8 cellular contexts compared by ENCODE assay signal in the genomic region with DNA sequence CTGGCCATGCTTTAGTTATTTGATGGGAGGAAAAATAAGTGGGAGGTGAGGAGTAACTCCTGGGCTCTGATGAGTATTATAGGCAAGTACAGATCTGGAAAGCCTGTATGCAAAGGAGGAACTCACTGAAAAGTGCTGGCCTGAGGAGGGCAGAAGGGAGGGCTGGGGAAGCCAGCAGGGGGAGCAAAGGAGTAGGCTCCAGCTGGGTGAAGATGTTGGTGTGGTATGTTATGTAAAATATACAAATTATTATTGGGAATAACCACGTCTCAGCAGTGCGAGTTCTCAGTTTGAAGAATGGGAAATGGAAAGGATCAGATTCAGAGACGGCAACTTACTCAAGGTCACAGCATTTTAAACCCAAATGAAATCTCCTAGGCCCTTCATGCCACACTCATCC. TPM values are rescaled to one million over a fixed set of nuclear protein-coding genes. Genes with fewer than 3 reads are reported as not detected.
DNase-seq lines count a peak whose midpoint lies in the region; TF ChIP-seq lines count a peak whose summit lies in the region.
"Not testable (repeated sequence)": the region's sequence is repeated elsewhere in the genome, so short reads cannot be mapped to it uniquely, and the experiment has no call there.

No MANE protein-coding gene starts in this region.

- not testable (repeated sequence) for H3K4me2 ChIP-seq in trophoblast cell (ENCODE audit: low read length)

- H3K9me3 Mint-ChIP-seq in immature natural killer cell: not testable (repeated sequence)

- H3K27ac ChIP-seq in HEK293 (ENCODE audit: extremely low read depth, low read depth, low read length); dorsolateral prefrontal cortex; trophoblast cell (ENCODE audit: low read depth, low read length): not testable (repeated sequence)

- H4K91ac ChIP-seq in trophoblast cell (ENCODE audit: low read depth, low read length): not testable (repeated sequence)

- H4K12ac ChIP-seq in trophoblast cell (ENCODE audit: low read depth, low read length): not testable (repeated sequence)

- H3K4ac ChIP-seq in trophoblast cell (ENCODE audit: low read depth, low read length): not testable (repeated sequence)

- H3K36me3 Mint-ChIP-seq in immature natural killer cell: not testable (repeated sequence)

- not testable (repeated sequence) for H2AFZ ChIP-seq in trophoblast cell (ENCODE audit: insufficient read depth, low read length, poor library complexity)

- POLR2A ChIA-PET in BJ (lab: Charles Lee); HEK293 (lab: Yijun Ruan, JAX): not testable (repeated sequence)

- H3K27ac Mint-ChIP-seq in immature natural killer cell: peak overlapping the region in 2 of 6 donors; percentile 9 to 80

- H3K79me2 ChIP-seq in trophoblast cell (ENCODE audit: control insufficient read depth, insufficient read depth, low read length, poor library complexity): not testable (repeated sequence)

- intact Hi-C loops in dorsolateral prefrontal cortex (cut with DNase I): not testable (repeated sequence)

- H3K9ac ChIP-seq in trophoblast cell (ENCODE audit: low read length): not testable (repeated sequence)

- H2BK12ac ChIP-seq in trophoblast cell (ENCODE audit: low read length): not testable (repeated sequence)

- not testable (repeated sequence) for DNase-seq in BJ (ENCODE audit: low read depth)
- peak; percentile 16 to 48 (median 40) for DNase-seq in T-helper 1 cell
- DNase-seq in activated T-helper 1 cell treated with anti-CD3 and anti-CD28 coated beads, Interleukin-2, amount 50 U/mL, for 16 hours (ENCODE audit: low read depth in 1 of 2, low spot score in 1 of 2): peak; percentile 23 to 36
- DNase-seq in dorsolateral prefrontal cortex: peak in 6 of 10 donors; percentile 21 to 60 (median 42)
- peak; percentile 36 to 52 (median 37) for DNase-seq in immature natural killer cell
- peak; percentile 10 to 49 for DNase-seq in trophoblast cell
- peak; percentile 36 for DNase-seq in stimulated activated CD8-positive, alpha-beta memory T cell treated with anti-CD3 and anti-CD28 coated beads, Interleukin-7, amount 100 ng/mL, for 24 hours (ENCODE audit: low read depth)

- TF ChIP-seq CTCF in BJ (IDR thresholded peaks at IDR 0.05; ENCODE audit: insufficient read depth, low read depth, low read length) (peak; percentile 52), HEK293 (tag by site-specific recombination; IDR thresholded peaks at IDR 0.05) (peak; percentile 46), dorsolateral prefrontal cortex (IDR thresholded peaks at IDR 0.05 in 54 of 56, conservative IDR thresholded peaks at IDR 0.05 in 2 of 56; ENCODE audit: low read depth in 1 of 56, partially characterized antibody in 56 of 56) (peak in 48 of 56 donors; percentile 11 to 57 (median 37))

- H3K27me3 ChIP-seq in BJ (ENCODE audit: control insufficient read depth, insufficient read depth, low read length); dorsolateral prefrontal cortex; trophoblast cell (ENCODE audit: insufficient read depth, low read length): not testable (repeated sequence)

- H3K36me3 ChIP-seq in BJ (ENCODE audit: control insufficient read depth, insufficient read depth, low read length); HEK293 (ENCODE audit: control insufficient read depth in 2 of 2, insufficient read depth in 1 of 2, low read length in 2 of 2); trophoblast cell (ENCODE audit: control insufficient read depth in 1 of 2, insufficient read depth in 2 of 2, low read length in 2 of 2): not testable (repeated sequence)

- not testable (repeated sequence) for H2BK5ac ChIP-seq in trophoblast cell (ENCODE audit: low read depth, low read length, poor library complexity)

- not testable (repeated sequence) for H3K79me1 ChIP-seq in trophoblast cell (ENCODE audit: low read length)

- peaks cover 38 to 45% of the 10 kb centered on the region in 2 donors for H3K4me1 Mint-ChIP-seq in immature natural killer cell

- not testable (repeated sequence) for H4K8ac ChIP-seq in trophoblast cell (ENCODE audit: low read depth, low read length)

- not testable (repeated sequence) for H2BK120ac ChIP-seq in trophoblast cell (ENCODE audit: insufficient read depth, low read length, poor library complexity)

- not testable (repeated sequence) for H2AK5ac ChIP-seq in trophoblast cell (ENCODE audit: low read length)

- H3K27me3 Mint-ChIP-seq in immature natural killer cell (ENCODE audit: low read depth in 3 of 3): not testable (repeated sequence)

- not testable (repeated sequence) for H3K23ac ChIP-seq in trophoblast cell (ENCODE audit: low read length)

- not testable (repeated sequence) for H3K9me3 ChIP-seq in HEK293 (ENCODE audit: control insufficient read depth, insufficient read depth, low read depth, low read length); trophoblast cell (ENCODE audit: insufficient read depth, low read depth, low read length)

- H3K4me3 Mint-ChIP-seq in immature natural killer cell: not testable (repeated sequence)

- H3K4me1 ChIP-seq in HEK293 (ENCODE audit: control insufficient read depth, insufficient read depth, low read length); trophoblast cell (ENCODE audit: control insufficient read depth in 1 of 2, insufficient read depth in 2 of 2, low read length in 2 of 2): not testable (repeated sequence)

- H3K18ac ChIP-seq in trophoblast cell (ENCODE audit: low read length): not testable (repeated sequence)

- not testable (repeated sequence) for H3K4me3 ChIP-seq in BJ (ENCODE audit: low read depth, low read length); HEK293 (ENCODE audit: low read depth, low read length); dorsolateral prefrontal cortex; trophoblast cell (ENCODE audit: low read depth, low read length)

- CTCF ChIA-PET in BJ (lab: Yijun Ruan, JAX); HEK293 (lab: Yijun Ruan, JAX): not testable (repeated sequence)

- not testable (repeated sequence) for H3K14ac ChIP-seq in trophoblast cell (ENCODE audit: low read length)

- no CpG with 5 or more reads among the region's 3 CpGs for WGBS in trophoblast cell (ENCODE audit: extremely low coverage, insufficient coverage, insufficient read length)

TF ChIP-seq in HEK293, 187 proteins besides CTCF, POLR2A, EP300 and RAD21:
- TF ChIP-seq ZNF654 (tag by site-specific recombination; IDR thresholded peaks at IDR 0.05; ENCODE audit: low read depth): 0 out of 2 replicates have a peak, but pooled peaks have one; percentile 4

RNA-seq across cellular contexts. Expression of a gene that starts 39.9 kb away (rescaled TPM):
- 10.7 and 13.8 TPM in 2 replicates for polyA plus RNA-seq in BJ (2011; rRNA removed)
- 10.1 and 10.2 TPM in 2 replicates for polyA minus RNA-seq in BJ (2011; rRNA and poly(A)+ RNA removed)
- total RNA-seq in dorsolateral prefrontal cortex: 10 to 100 TPM; 37.9 to 81.7 (median 56.6) TPM
- 10 to 100 TPM in 1 of 3 donors, 1 to 10 TPM in 2; 5.7 to 15.4 (median 9.0) TPM for polyA plus RNA-seq in immature natural killer cell
- 9.0 and 9.4 TPM in 2 replicates for polyA plus RNA-seq in trophoblast cell (2013)
